ENCODE assay signal across 9 cellular contexts in the genomic region with DNA sequence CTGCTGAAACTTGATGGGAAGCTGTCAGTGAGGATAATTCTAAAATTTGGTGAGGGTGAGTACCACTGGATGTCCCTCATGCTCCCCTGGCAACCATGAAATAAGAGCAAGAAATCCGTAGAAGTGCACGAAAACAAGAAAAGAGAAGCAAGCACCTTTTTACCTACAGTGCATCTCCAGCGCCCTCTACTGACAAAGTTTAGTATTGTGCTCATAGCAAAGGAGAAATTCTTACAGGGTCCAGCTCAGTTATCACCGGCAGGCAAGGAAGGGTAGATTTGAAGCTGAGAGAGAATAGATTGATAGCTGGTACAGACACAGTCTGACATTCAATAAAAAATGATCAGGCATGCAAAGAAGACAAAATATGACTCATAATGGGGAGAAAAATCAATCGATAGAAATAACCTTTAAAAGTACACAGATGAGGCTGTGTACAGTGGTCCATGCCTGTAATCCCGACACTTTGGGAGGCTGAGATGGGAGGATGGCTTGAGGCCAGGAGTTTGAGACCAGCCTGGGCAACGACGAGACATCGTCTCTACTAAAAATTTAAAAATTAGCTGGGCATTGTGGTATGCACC. TPM values are rescaled to one million over a fixed set of nuclear protein-coding genes. Genes with fewer than 3 reads are reported as not detected.
DNase-seq lines count a peak whose midpoint lies in the region; ATAC-seq and TF ChIP-seq lines count a peak whose summit lies in the region.
"Had no signal": no experiment of that assay in that cellular context is flagged by ENCODE, and none has a peak within 500 bp of the region (broad histone marks: within the 10 kb centered on the region; RNA-seq: fewer than 3 reads in every experiment).

No MANE protein-coding gene starts in this region.

- no peaks in the 10 kb centered on the region for H3K27me3 ChIP-seq in MG63

- DNase-seq in stimulated activated naive CD8-positive, alpha-beta T cell treated with anti-CD3 and anti-CD28 coated beads, Interleukin-15, Interleukin-2, amounts not matched to agents 100 U/mL and 50 U/mL, for 24 hours = peak; percentile 19
- no peak for DNase-seq in stimulated activated naive CD8-positive, alpha-beta T cell treated with anti-CD3 and anti-CD28 coated beads, Interleukin-15, amount 100 ng/mL, for 72 hours
- DNase-seq in NAMALWA (ENCODE audit: low spot score) = peak; percentile 73
- DNase-seq in endothelial cell (ENCODE audit: low spot score) = peak; percentile 27
- DNase-seq in NCI-H1436 treated with DMSO at 0.1 percent for 48 hours (lab: John Stamatoyannopoulos, UW) = no peak
- no peak for DNase-seq in MG63
- DNase-seq in NCI-H345 (lab: John Stamatoyannopoulos, UW) = no peak
- DNase-seq in globus pallidus (ENCODE audit: low spot score) = no peak
- DNase-seq: SW 1271 had no signal

- H3K27me3 Mint-ChIP-seq in stimulated activated naive CD8-positive, alpha-beta T cell treated with anti-CD3 and anti-CD28 coated beads, Interleukin-15, amount 100 ng/mL, for 72 hours = no peaks in the 10 kb centered on the region
- peaks cover 6% of the 10 kb centered on the region for H3K27me3 Mint-ChIP-seq in endothelial cell (ENCODE audit: unreplicated experiment)

- H3K9me3 Mint-ChIP-seq in stimulated activated naive CD8-positive, alpha-beta T cell treated with anti-CD3 and anti-CD28 coated beads, Interleukin-15, amount 100 ng/mL, for 72 hours = peaks cover 13 to 16% of the 10 kb centered on the region in 2 donors
- no peaks in the 10 kb centered on the region for H3K9me3 Mint-ChIP-seq in endothelial cell (ENCODE audit: unreplicated experiment)

- TF ChIP-seq CTCF in endothelial cell (IDR thresholded peaks at IDR 0.05; ENCODE audit: unreplicated experiment) = peak; percentile 73

- no peaks in the 10 kb centered on the region for H3K36me3 ChIP-seq in MG63

- no peak overlapping the region for H3K4me3 Mint-ChIP-seq in stimulated activated naive CD8-positive, alpha-beta T cell treated with anti-CD3 and anti-CD28 coated beads, Interleukin-15, amount 100 ng/mL, for 72 hours
- no peak overlapping the region for H3K4me3 Mint-ChIP-seq in endothelial cell (ENCODE audit: unreplicated experiment)

- no peak for ATAC-seq in stimulated activated naive CD8-positive, alpha-beta T cell treated with anti-CD3 and anti-CD28 coated beads, Interleukin-15, Interleukin-2, amounts not matched to agents 100 U/mL and 50 U/mL, for 24 hours
- no peak for ATAC-seq in stimulated activated naive CD8-positive, alpha-beta T cell treated with anti-CD3 and anti-CD28 coated beads, Interleukin-15, amount 100 ng/mL, for 72 hours

- no peak overlapping the region for H3K4me3 ChIP-seq in MG63

- no peak overlapping the region for H3K27ac Mint-ChIP-seq in stimulated activated naive CD8-positive, alpha-beta T cell treated with anti-CD3 and anti-CD28 coated beads, Interleukin-15, amount 100 ng/mL, for 72 hours
- H3K27ac Mint-ChIP-seq in endothelial cell (ENCODE audit: unreplicated experiment) = no peak overlapping the region

- no peaks in the 10 kb centered on the region for H3K4me1 Mint-ChIP-seq in stimulated activated naive CD8-positive, alpha-beta T cell treated with anti-CD3 and anti-CD28 coated beads, Interleukin-15, amount 100 ng/mL, for 72 hours
- H3K4me1 Mint-ChIP-seq in endothelial cell (ENCODE audit: unreplicated experiment) = peaks cover 8% of the 10 kb centered on the region

- no peaks in the 10 kb centered on the region for H3K36me3 Mint-ChIP-seq in endothelial cell (ENCODE audit: low read depth, unreplicated experiment)

- H3K9me3 ChIP-seq in MG63 = peaks cover 8% of the 10 kb centered on the region

RNA-seq across cellular contexts. Expression of a gene that starts 28.3 kb away (rescaled TPM):
- total RNA-seq in endothelial cell (ENCODE audit: unreplicated experiment) = 16.3 TPM
- total RNA-seq in MG63 (2014; rRNA removed; shearing (Covaris generic); ENCODE audit: low replicate concordance) = 9.2 and 17.2 TPM in 2 replicates

Comparison
In these comparisons a context has a peak if more than half of its experiments do, and no peak if none do; other contexts are left out.
1. DNase-seq: peak in stimulated activated naive CD8-positive, alpha-beta T cell treated with anti-CD3 and anti-CD28 coated beads, Interleukin-15, Interleukin-2, amounts not matched to agents 100 U/mL and 50 U/mL, for 24 hours (single experiment), NAMALWA (single experiment) and endothelial cell (single experiment); none in stimulated activated naive CD8-positive, alpha-beta T cell treated with anti-CD3 and anti-CD28 coated beads, Interleukin-15, amount 100 ng/mL, for 72 hours (0 of 2), NCI-H1436 treated with DMSO at 0.1 percent for 48 hours (single experiment), MG63 (single experiment), NCI-H345 (single experiment) and globus pallidus (single experiment).